ENCODE assay signal across 10 cellular contexts in the genomic region with DNA sequence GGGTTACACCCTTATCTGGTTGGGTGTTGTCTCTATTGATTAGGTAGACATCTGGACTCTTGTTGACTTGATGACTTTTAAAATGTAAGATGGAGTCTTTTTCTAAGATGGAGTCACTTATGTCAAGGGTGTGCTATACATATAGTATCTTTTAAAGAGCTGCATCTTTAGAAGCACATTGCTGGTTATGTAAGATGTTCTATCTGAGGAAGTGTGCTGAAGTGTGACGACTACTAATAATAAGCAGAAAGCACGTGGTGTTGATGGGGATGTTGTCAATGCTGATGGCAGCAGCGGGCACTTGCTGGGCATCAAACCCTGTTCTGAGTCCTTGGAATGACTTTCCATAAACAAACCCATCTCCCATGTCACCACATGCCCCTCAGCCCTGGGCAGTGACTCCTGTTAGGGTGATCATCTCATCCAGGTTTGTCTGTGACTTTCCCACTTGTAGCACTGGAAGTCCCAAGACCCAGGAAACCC.
A peak's percentile ranks its signal among the peaks of the same experiment; 100 is the strongest.
DNase-seq lines count a peak whose midpoint lies in the region; ATAC-seq and TF ChIP-seq lines count a peak whose summit lies in the region.
"Had no signal": no experiment of that assay in that cellular context is flagged by ENCODE, and none has a peak within 500 bp of the region (broad histone marks: within the 10 kb centered on the region; RNA-seq: fewer than 3 reads in every experiment).

No MANE protein-coding gene starts in this region.

- POLR2A ChIA-PET in HCT116 (lab: Charles Lee), result no interaction called here

- H3K27me3 ChIP-seq in HCT116 (ENCODE audit: insufficient read depth, low read length) (no peaks in the 10 kb centered on the region), adipocyte (replicated peaks; ENCODE audit: control insufficient read depth, insufficient read depth, low read length) (no peaks in the 10 kb centered on the region), heart right ventricle (no peaks in the 10 kb centered on the region)
- H3K27me3 ChIP-seq: BLaER1 had no signal

- H3K79me2 ChIP-seq in HCT116 (ENCODE audit: insufficient read depth, low read length), result no peaks in the 10 kb centered on the region

- no TSS peak for BruUV-seq in HCT116 (replicated peaks; lab: Mats Ljungman, UMichigan)

- no peak for TF ChIP-seq RAD21 in HCT116 (IDR thresholded peaks at IDR 0.05; ENCODE audit: low read depth)

- TF ChIP-seq CTCF in HCT116 (IDR thresholded peaks at IDR 0.05 in 2 of 3, conservative IDR thresholded peaks at IDR 0.05 in 1 of 3; ENCODE audit: borderline replicate concordance in 1 of 3, insufficient read depth in 1 of 3, low read depth in 2 of 3, low read length in 2 of 3) (no peak), heart right ventricle (IDR thresholded peaks at IDR 0.05) (no peak)

- no peaks in the 10 kb centered on the region for H4K20me1 ChIP-seq in HCT116 (ENCODE audit: insufficient read depth)
- H4K20me1 ChIP-seq: BLaER1 had no signal

- ATAC-seq in HCT116 (peak; percentile 54), heart right ventricle (peak in 6 of 8 donors; percentile 20 to 65 (median 46)), sciatic nerve (peak; percentile 27), GM19397 (IDR thresholded peaks at IDR 0.05; ENCODE audit: unreplicated experiment) (no peak)
- no peak for ATAC-seq in effector memory CD8-positive, alpha-beta T cell (replicated peaks)

- peaks cover 54 to 56% of the 10 kb centered on the region in 2 donors for H3K27me3 Mint-ChIP-seq in effector memory CD8-positive, alpha-beta T cell

- no peaks in the 10 kb centered on the region for H3K4me1 Mint-ChIP-seq in effector memory CD8-positive, alpha-beta T cell (ENCODE audit: low read depth in 2 of 2)

- RAD21 ChIA-PET in HCT116 (lab: Charles Lee; ENCODE audit: low non-redundant PET in 1 of 2, low total read pairs in 2 of 2, uncharacterized antibody in 2 of 2, unreplicated experiment in 2 of 2), result interaction anchor here in 1 of 2 experiments (0.7 kb wide), 1 partner anchor 63 kb away, joined by 4 read pairs; no protein-coding TSS in a partner anchor

- H3K9me3 ChIP-seq in HCT116 (ENCODE audit: control insufficient read depth in 1 of 2, insufficient read depth in 1 of 2, low read depth in 1 of 2, low read length in 2 of 2) (no peaks in the 10 kb centered on the region), adipocyte (ENCODE audit: control insufficient read depth, low read length) (no peaks in the 10 kb centered on the region), heart right ventricle (no peaks in the 10 kb centered on the region)
- H3K9me3 ChIP-seq: BLaER1 had no signal

- peak overlapping the region; percentile 50; the same call in 1 of the 2 replicates for H3K4me2 ChIP-seq in HCT116 (ENCODE audit: low read length)
- H3K4me2 ChIP-seq: BLaER1 had no signal

- WGBS in heart right ventricle, 2 donors, result 34 to 43% methylated on average over 3 of the region's 3 CpGs

- no peak for TF ChIP-seq POLR2A in HCT116 (IDR thresholded peaks at IDR 0.05; ENCODE audit: borderline replicate concordance, extremely low read depth, insufficient read depth, insufficient read length)

- H3K4me3 ChIP-seq in HCT116 (replicated peaks in 1 of 2; ENCODE audit: low read depth in 1 of 2, low read length in 2 of 2) (no peak overlapping the region), adipocyte (ENCODE audit: low read length) (no peak overlapping the region), heart right ventricle (no peak overlapping the region)
- H3K4me3 ChIP-seq: BLaER1 had no signal

- no peak for DNase-seq in HCT116 (ENCODE audit: low read depth, low spot score)
- DNase-seq in adipocyte (ENCODE audit: low read depth), result no peak
- DNase-seq in heart right ventricle, result no peak
- DNase-seq in sciatic nerve (ENCODE audit: low spot score), result peak; percentile 65
- DNase-seq in A172 (ENCODE audit: low spot score), result no peak
- DNase-seq in effector memory CD8-positive, alpha-beta T cell, result no peak
- DNase-seq in activated T-cell treated with anti-CD3 and anti-CD28 coated beads, Interleukin-2, amount 50 U/mL, for 1 hour, result no peak

- H2AFZ ChIP-seq in HCT116 (ENCODE audit: low read depth, low read length, poor library complexity, severe bottlenecking), result no peak overlapping the region

- H3K36me3 ChIP-seq in HCT116 (ENCODE audit: control insufficient read depth in 1 of 2, insufficient read depth in 2 of 2, low read length in 2 of 2), result no peaks in the 10 kb centered on the region
- H3K36me3 ChIP-seq in adipocyte (ENCODE audit: control insufficient read depth, insufficient read depth, low read length, severe bottlenecking), result no peaks in the 10 kb centered on the region
- no peaks in the 10 kb centered on the region for H3K36me3 ChIP-seq in heart right ventricle
- H3K36me3 ChIP-seq: BLaER1 had no signal

- no peaks in the 10 kb centered on the region for H3K9me3 Mint-ChIP-seq in effector memory CD8-positive, alpha-beta T cell
- H3K9me3 Mint-ChIP-seq: T-helper 2 cell treated with Interferon-gamma antibody and Interleukin-4, amounts not matched to agents 5 μg/mL and 100 μg/mL, for 36 hours had no signal

- no peaks in the 10 kb centered on the region for H3K9me2 ChIP-seq in HCT116 (ENCODE audit: insufficient read depth)

- H3K4me1 ChIP-seq in HCT116 (ENCODE audit: control insufficient read depth in 1 of 2, insufficient read depth in 2 of 2, low read length in 2 of 2) (peaks cover 14 to 28% of the 10 kb centered on the region in 2 experiments), adipocyte (ENCODE audit: control insufficient read depth, insufficient read depth, low read length) (peaks cover 56% of the 10 kb centered on the region), heart right ventricle (peaks cover 4 to 44% (median 22%) of the 10 kb centered on the region in 9 donors)
- H3K4me1 ChIP-seq: BLaER1 had no signal

- no peak overlapping the region for H3K27ac Mint-ChIP-seq in effector memory CD8-positive, alpha-beta T cell
- H3K27ac Mint-ChIP-seq: T-helper 2 cell treated with Interferon-gamma antibody and Interleukin-4, amounts not matched to agents 5 μg/mL and 100 μg/mL, for 36 hours had no signal

- no peak overlapping the region for H3K4me3 Mint-ChIP-seq in effector memory CD8-positive, alpha-beta T cell
- H3K4me3 Mint-ChIP-seq: T-helper 2 cell treated with Interferon-gamma antibody and Interleukin-4, amounts not matched to agents 5 μg/mL and 100 μg/mL, for 36 hours had no signal

- no peaks in the 10 kb centered on the region for H3K36me3 Mint-ChIP-seq in effector memory CD8-positive, alpha-beta T cell (ENCODE audit: insufficient read depth)

- H3K27ac ChIP-seq in HCT116 (ENCODE audit: low read depth, low read length) (peak overlapping the region; percentile 2; the same call in 1 of the 2 replicates), heart right ventricle (peak overlapping the region in 8 of 10 donors; percentile 31 to 87 (median 63))
- H3K27ac ChIP-seq: BLaER1 had no signal

- intact Hi-C loops in HCT116 (cut with micrococcal nuclease) (no loop called here), heart right ventricle (cut with DNase I) (no loop called here), sciatic nerve (cut with DNase I) (no loop called here)

- CTCF ChIA-PET in HCT116 (lab: Charles Lee), result no interaction called here

- H3K9ac ChIP-seq in HCT116 (ENCODE audit: low read length) (no peak overlapping the region), adipocyte (ENCODE audit: low read length) (peak overlapping the region; percentile 76)
- H3K9ac ChIP-seq: BLaER1 had no signal

TF ChIP-seq in HCT116, 20 proteins besides CTCF, POLR2A, EP300 and RAD21 (continues in another document):
- no peak for TF ChIP-seq SRF (IDR thresholded peaks at IDR 0.05; ENCODE audit: low read depth)
- no peak for TF ChIP-seq ZNF274 (IDR thresholded peaks at IDR 0.05; ENCODE audit: low read depth, low read length)
- TF ChIP-seq CEBPB (IDR thresholded peaks at IDR 0.05; ENCODE audit: low read depth), result no peak
- TF ChIP-seq, protein P1, sequence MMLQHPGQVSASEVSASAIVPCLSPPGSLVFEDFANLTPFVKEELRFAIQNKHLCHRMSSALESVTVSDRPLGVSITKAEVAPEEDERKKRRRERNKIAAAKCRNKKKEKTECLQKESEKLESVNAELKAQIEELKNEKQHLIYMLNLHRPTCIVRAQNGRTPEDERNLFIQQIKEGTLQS (IDR thresholded peaks at IDR 0.05), result no peak
- TF ChIP-seq ZFX (IDR thresholded peaks at IDR 0.05), result no peak
- TF ChIP-seq FOSL1 (IDR thresholded peaks at IDR 0.05; ENCODE audit: low read depth), result no peak
- TF ChIP-seq EZH2phosphoT487 (IDR thresholded peaks at IDR 0.05; ENCODE audit: borderline replicate concordance), result no peak
- TF ChIP-seq, protein P2, sequence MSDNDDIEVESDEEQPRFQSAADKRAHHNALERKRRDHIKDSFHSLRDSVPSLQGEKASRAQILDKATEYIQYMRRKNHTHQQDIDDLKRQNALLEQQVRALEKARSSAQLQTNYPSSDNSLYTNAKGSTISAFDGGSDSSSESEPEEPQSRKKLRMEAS (IDR thresholded peaks at IDR 0.05), result no peak
- TF ChIP-seq, protein P3, sequence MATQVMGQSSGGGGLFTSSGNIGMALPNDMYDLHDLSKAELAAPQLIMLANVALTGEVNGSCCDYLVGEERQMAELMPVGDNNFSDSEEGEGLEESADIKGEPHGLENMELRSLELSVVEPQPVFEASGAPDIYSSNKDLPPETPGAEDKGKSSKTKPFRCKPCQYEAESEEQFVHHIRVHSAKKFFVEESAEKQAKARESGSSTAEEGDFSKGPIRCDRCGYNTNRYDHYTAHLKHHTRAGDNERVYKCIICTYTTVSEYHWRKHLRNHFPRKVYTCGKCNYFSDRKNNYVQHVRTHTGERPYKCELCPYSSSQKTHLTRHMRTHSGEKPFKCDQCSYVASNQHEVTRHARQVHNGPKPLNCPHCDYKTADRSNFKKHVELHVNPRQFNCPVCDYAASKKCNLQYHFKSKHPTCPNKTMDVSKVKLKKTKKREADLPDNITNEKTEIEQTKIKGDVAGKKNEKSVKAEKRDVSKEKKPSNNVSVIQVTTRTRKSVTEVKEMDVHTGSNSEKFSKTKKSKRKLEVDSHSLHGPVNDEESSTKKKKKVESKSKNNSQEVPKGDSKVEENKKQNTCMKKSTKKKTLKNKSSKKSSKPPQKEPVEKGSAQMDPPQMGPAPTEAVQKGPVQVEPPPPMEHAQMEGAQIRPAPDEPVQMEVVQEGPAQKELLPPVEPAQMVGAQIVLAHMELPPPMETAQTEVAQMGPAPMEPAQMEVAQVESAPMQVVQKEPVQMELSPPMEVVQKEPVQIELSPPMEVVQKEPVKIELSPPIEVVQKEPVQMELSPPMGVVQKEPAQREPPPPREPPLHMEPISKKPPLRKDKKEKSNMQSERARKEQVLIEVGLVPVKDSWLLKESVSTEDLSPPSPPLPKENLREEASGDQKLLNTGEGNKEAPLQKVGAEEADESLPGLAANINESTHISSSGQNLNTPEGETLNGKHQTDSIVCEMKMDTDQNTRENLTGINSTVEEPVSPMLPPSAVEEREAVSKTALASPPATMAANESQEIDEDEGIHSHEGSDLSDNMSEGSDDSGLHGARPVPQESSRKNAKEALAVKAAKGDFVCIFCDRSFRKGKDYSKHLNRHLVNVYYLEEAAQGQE (IDR thresholded peaks at IDR 0.05; ENCODE audit: low read depth), result no peak
- TF ChIP-seq YY1 (IDR thresholded peaks at IDR 0.05; ENCODE audit: extremely low read depth, insufficient replicate concordance, low read depth, low read length), result no peak

Comparison
In these comparisons a context has a peak if more than half of its experiments do, and no peak if none do; other contexts are left out.
1. ATAC-seq: peak in HCT116 (single experiment), heart right ventricle (6 of 8) and sciatic nerve (single experiment); none in effector memory CD8-positive, alpha-beta T cell (single experiment) and GM19397 (single experiment).